Comparison of ENCODE assay signal across 24 cellular contexts in the genomic region with DNA sequence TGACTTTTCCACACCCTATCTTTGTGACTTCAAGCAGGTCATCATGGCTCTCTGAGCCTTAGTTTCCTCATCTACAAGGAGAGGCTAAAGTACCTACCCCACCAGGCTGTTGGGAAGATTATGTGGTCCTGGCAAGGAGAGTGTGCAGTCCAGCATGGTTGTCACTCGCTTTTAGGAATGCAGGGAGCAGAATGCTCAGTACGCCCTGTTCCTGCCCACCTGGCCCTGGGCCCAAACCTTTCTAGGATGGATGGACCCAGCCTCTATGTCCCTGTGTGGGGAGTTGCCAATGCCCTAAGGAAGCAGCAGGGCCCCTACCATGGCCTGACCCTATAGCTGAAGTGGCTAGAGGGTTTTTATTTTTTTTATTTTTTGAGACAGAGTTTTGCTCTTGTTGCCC. TPM values are rescaled to one million over a fixed set of nuclear protein-coding genes. Genes with fewer than 3 reads are reported as not detected.
"Had no signal": no experiment of that assay in that cellular context is flagged by ENCODE, and none has a peak within 500 bp of the region (broad histone marks: within the 10 kb centered on the region; RNA-seq: fewer than 3 reads in every experiment).

No MANE protein-coding gene starts in this region.

- H3K4me3 ChIP-seq: coronary artery, dorsolateral prefrontal cortex, hepatocyte, sigmoid colon, skin epidermis, testis, tibial nerve had no signal

- H3K9me3 ChIP-seq: sigmoid colon, testis, tibial nerve had no signal

- H3K36me3 ChIP-seq: sigmoid colon, tibial nerve had no signal

- H3K27ac Mint-ChIP-seq: stimulated activated naive B cell treated with anti-CD40 and anti-IgM and Interleukin-4, amounts not matched to agents 10 μg/mL and 1 μg/mL and 100 μg/mL, for 72 hours; stimulated activated naive CD8-positive, alpha-beta T cell treated with anti-CD3 and anti-CD28 coated beads, Interleukin-15, amount 100 ng/mL, for 72 hours had no signal

- ATAC-seq: left colon; naive thymus-derived CD4-positive, alpha-beta T cell; stimulated activated naive B cell treated with anti-CD40 and anti-IgM and Interleukin-4, amounts not matched to agents 10 μg/mL and 1 μg/mL and 100 μg/mL, for 72 hours; stimulated activated naive CD8-positive, alpha-beta T cell treated with anti-CD3 and anti-CD28 coated beads, Interleukin-15, amount 100 ng/mL, for 72 hours had no signal

- H3K36me3 Mint-ChIP-seq: naive thymus-derived CD4-positive, alpha-beta T cell; stimulated activated naive B cell treated with anti-CD40 and anti-IgM and Interleukin-4, amounts not matched to agents 10 μg/mL and 1 μg/mL and 100 μg/mL, for 72 hours had no signal

- DNase-seq: dorsolateral prefrontal cortex; effector CD8-positive, alpha-beta T cell; foreskin melanocyte; head of caudate nucleus; kidney; left colon; naive thymus-derived CD4-positive, alpha-beta T cell; sigmoid colon; stimulated activated CD4-positive, alpha-beta T cell treated with anti-CD3 and anti-CD28 coated beads, Interleukin-2, amount 100 ng/mL, for 24 hours; stimulated activated CD4-positive, alpha-beta T cell treated with anti-CD3 and anti-CD28 coated beads, Interleukin-4, amount 100 ng/mL, for 4 hours; stimulated activated naive B cell treated with anti-CD40 and anti-IgM and Interleukin-4, amounts not matched to agents 10 μg/mL and 1 μg/mL and 100 μg/mL, for 72 hours; stimulated activated naive CD8-positive, alpha-beta T cell treated with anti-CD3 and anti-CD28 coated beads, Interleukin-15, amount 100 ng/mL, for 72 hours; testis had no signal

- H3K79me2 ChIP-seq: hepatocyte had no signal

- H3K27ac ChIP-seq: coronary artery, dorsolateral prefrontal cortex, hepatocyte, sigmoid colon, skin epidermis, testis, tibial nerve had no signal

- H3K9me3 Mint-ChIP-seq: stimulated activated naive B cell treated with anti-CD40 and anti-IgM and Interleukin-4, amounts not matched to agents 10 μg/mL and 1 μg/mL and 100 μg/mL, for 72 hours; stimulated activated naive CD8-positive, alpha-beta T cell treated with anti-CD3 and anti-CD28 coated beads, Interleukin-15, amount 100 ng/mL, for 72 hours had no signal

- H3K4me2 ChIP-seq: hepatocyte had no signal

- H3K27me3 ChIP-seq: testis had no signal

- H2AFZ ChIP-seq: hepatocyte had no signal

RNA-seq across cellular contexts. Expression of a gene that starts 2.0 kb away (rescaled TPM):
- total RNA-seq: hepatocyte; kidney; left colon; liver; lung microvascular endothelial cell; mesenteric fat pad; mononuclear cell; naive thymus-derived CD4-positive, alpha-beta T cell; osteocyte; pulmonary artery endothelial cell; sigmoid colon; subcutaneous adipose tissue; testis; tibial nerve had no signal

RNA-seq across cellular contexts. Expression of a gene that starts 2.4 kb away (rescaled TPM):
- total RNA-seq: hepatocyte; kidney; left colon; liver; lung microvascular endothelial cell; mesenteric fat pad; mononuclear cell; naive thymus-derived CD4-positive, alpha-beta T cell; osteocyte; pulmonary artery endothelial cell; sigmoid colon; subcutaneous adipose tissue; testis; tibial nerve had no signal

RNA-seq across cellular contexts. Expression of a gene that starts 18.7 kb away (rescaled TPM):
- total RNA-seq: hepatocyte; kidney; liver; lung microvascular endothelial cell; mononuclear cell; naive thymus-derived CD4-positive, alpha-beta T cell; osteocyte; pulmonary artery endothelial cell; sigmoid colon; subcutaneous adipose tissue had no signal

RNA-seq across cellular contexts. Expression of a gene that starts 26.7 kb away (rescaled TPM):
- total RNA-seq: hepatocyte; left colon; liver; lung microvascular endothelial cell; mesenteric fat pad; mononuclear cell; naive thymus-derived CD4-positive, alpha-beta T cell; osteocyte; pulmonary artery endothelial cell; subcutaneous adipose tissue; tibial nerve had no signal
